Comparison of ENCODE assay signal across 8 cellular contexts in the genomic region with DNA sequence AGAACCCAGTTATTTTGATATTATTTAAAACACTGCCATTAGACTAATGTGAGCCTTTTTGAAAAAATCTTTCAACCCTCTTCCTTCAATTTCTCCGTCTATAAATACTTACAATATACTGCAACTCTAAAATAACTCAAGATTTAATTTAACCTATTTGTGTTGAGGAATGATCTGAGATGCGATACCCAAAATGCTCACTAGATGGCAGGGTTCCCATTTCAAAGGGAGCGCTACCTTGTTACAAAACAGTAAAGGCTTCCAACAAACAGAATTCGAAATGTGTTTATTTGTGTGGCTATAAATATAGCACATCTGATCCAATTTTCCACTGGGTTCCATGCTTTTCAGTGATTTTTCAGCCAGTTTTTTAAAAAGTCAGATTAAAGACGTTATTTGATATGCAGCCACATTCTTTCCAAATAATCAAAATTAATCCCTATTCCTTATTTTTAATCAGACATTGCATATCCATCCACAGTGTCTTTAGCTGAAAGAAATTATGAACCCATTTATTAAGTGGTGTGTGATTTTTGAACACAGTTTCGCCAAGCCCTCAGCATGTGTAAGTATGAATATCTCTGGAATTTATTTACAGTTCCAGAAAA.
DNase-seq lines count a peak whose midpoint lies in the region; ATAC-seq and TF ChIP-seq lines count a peak whose summit lies in the region.

No MANE protein-coding gene starts in this region.

- H3K4me1 ChIP-seq in right lobe of liver = peaks cover 0 to 6% (median 0%) of the 10 kb centered on the region in 4 donors
- peaks cover 6 to 27% (median 15%) of the 10 kb centered on the region in 4 donors for H3K4me1 ChIP-seq in stomach

- intact Hi-C loops in right lobe of liver (cut with DNase I) = no loop called here
- intact Hi-C loops in stomach (cut with DNase I; ENCODE audit: low total_unique reads) = no loop called here

- no peak overlapping the region for H3K27ac Mint-ChIP-seq in T-helper 17 cell

- TF ChIP-seq EP300 in stomach (IDR thresholded peaks at IDR 0.05) = no peak

- no peak overlapping the region for H3K4me3 ChIP-seq in coronary artery
- H3K4me3 ChIP-seq in right lobe of liver = no peak overlapping the region
- H3K4me3 ChIP-seq in stomach = no peak overlapping the region

- H3K4me1 Mint-ChIP-seq in T-helper 17 cell = peaks cover 7% of the 10 kb centered on the region

- H3K36me3 ChIP-seq in right lobe of liver (no peaks in the 10 kb centered on the region), stomach (no peaks in the 10 kb centered on the region)

- WGBS in right lobe of liver (ENCODE audit: insufficient coverage, low coverage, low lambda C conversion rate, missing lambda C conversion rate) = 6% methylated on average over 6 of the region's 6 CpGs
- WGBS in stomach, 5 donors = 3 to 7% (median 5%) methylated on average over 6 of the region's 6 CpGs

- H3K27ac ChIP-seq in coronary artery (no peak overlapping the region), right lobe of liver (no peak overlapping the region), stomach (no peak overlapping the region)

- in situ Hi-C loops in G401 (cut with HindIII; ENCODE audit: low sequenced_read_pairs) = no loop called here

- H3K9me3 ChIP-seq in T-helper 17 cell (ENCODE audit: control insufficient read depth, low read length, poor library complexity, severe bottlenecking) (no peaks in the 10 kb centered on the region), right lobe of liver (no peaks in the 10 kb centered on the region), stomach (no peaks in the 10 kb centered on the region)

- TF ChIP-seq CTCF in coronary artery (IDR thresholded peaks at IDR 0.05) (peak; percentile 54), right lobe of liver (IDR thresholded peaks at IDR 0.05) (peak; percentile 83 to 90 (median 86)), stomach (IDR thresholded peaks at IDR 0.05) (peak in 4 of 7 experiments; percentile 69 to 77 (median 70))

- H3K36me3 Mint-ChIP-seq in T-helper 17 cell (ENCODE audit: low read depth) = no peaks in the 10 kb centered on the region

- H3K4me3 Mint-ChIP-seq in T-helper 17 cell = no peak overlapping the region

- TF ChIP-seq POLR2A in right lobe of liver (IDR thresholded peaks at IDR 0.05) (no peak), stomach (IDR thresholded peaks at IDR 0.05) (no peak)

- ATAC-seq in GM21390 (IDR thresholded peaks at IDR 0.05; ENCODE audit: unreplicated experiment) (peak; percentile 77), T-helper 17 cell (peak; percentile 40), right lobe of liver (peak; percentile 73 to 87 (median 81)), HG03439 (IDR thresholded peaks at IDR 0.05; ENCODE audit: unreplicated experiment) (no peak)

- H3K27me3 ChIP-seq in right lobe of liver = no peaks in the 10 kb centered on the region
- H3K27me3 ChIP-seq in stomach = no peaks in the 10 kb centered on the region

- peak; percentile 68 for DNase-seq in G401 (ENCODE audit: low spot score)
- DNase-seq in Kasumi-1 (lab: John Stamatoyannopoulos, UW) = peak; percentile 69 to 70
- DNase-seq in T-helper 17 cell = peak in 1 of 3 donors; percentile 5
- no peak for DNase-seq in coronary artery (ENCODE audit: low spot score)
- peak in 1 of 3 donors; percentile 52 for DNase-seq in right lobe of liver
- DNase-seq in stomach = peak; percentile 55

- H3K27me3 Mint-ChIP-seq in T-helper 17 cell = peaks cover 26% of the 10 kb centered on the region
